Comparison of ENCODE assay signal across 8 cellular contexts in the genomic region with DNA sequence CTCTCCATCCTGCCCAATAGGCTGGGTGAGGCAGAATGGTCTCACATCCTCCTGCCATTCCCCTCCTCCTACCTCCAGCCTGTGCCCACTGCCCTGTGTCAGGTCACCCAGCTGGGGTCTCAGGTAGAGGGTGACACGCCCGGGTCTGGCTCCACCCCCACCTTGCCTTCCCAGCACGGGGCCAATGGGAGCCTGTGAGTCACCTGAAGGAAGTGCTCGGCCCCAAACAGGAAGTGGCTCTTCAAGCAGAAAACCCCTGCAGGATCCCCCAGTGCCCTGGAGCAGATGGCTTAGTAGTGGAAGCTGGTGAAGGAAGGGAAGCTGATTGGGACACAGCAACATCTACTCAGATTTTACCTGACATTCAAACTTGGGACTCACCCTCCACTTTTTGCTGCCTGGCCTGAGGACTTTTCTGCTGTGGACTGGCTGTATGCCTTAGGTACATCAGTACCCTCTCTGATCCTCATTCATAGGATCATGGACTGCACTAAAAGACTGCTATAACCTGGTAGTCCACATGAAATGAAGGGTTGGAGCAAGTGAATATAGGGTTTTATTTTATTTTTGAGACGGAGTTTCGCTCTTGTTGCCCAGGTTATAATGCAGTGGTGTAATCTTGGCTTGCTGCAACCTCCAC. TPM values are rescaled to one million over a fixed set of nuclear protein-coding genes. Genes with fewer than 3 reads are reported as not detected.
A peak's percentile ranks its signal among the peaks of the same experiment; 100 is the strongest.
DNase-seq lines count a peak whose midpoint lies in the region; ATAC-seq and TF ChIP-seq lines count a peak whose summit lies in the region.

No MANE protein-coding gene starts in this region.

- no peaks in the 10 kb centered on the region for H3K9me3 ChIP-seq in effector memory CD4-positive, alpha-beta T cell (ENCODE audit: control insufficient read depth, low read length)

- no peaks in the 10 kb centered on the region for H3K9me3 Mint-ChIP-seq in activated B cell treated with CpG ODN at 0.5 μM for 24 hours

- H3K27ac ChIP-seq in HL-60 (replicated peaks) = no peak overlapping the region
- peak overlapping the region; percentile 23 for H3K27ac ChIP-seq in effector memory CD4-positive, alpha-beta T cell (ENCODE audit: insufficient read depth, low read length, poor library complexity, severe bottlenecking)

- intact Hi-C loops in activated B cell treated with CpG ODN at 0.5 μM for 24 hours (cut with micrococcal nuclease) = loop anchor here (5.0 kb wide), 2 partner anchors 35 to 45 kb away; a partner anchor contains a TSS

- H3K4me3 Mint-ChIP-seq in activated B cell treated with CpG ODN at 0.5 μM for 24 hours = peak overlapping the region; percentile 53

- no peaks in the 10 kb centered on the region for H3K27me3 Mint-ChIP-seq in activated B cell treated with CpG ODN at 0.5 μM for 24 hours

- no peaks in the 10 kb centered on the region for H3K36me3 ChIP-seq in effector memory CD4-positive, alpha-beta T cell (ENCODE audit: control insufficient read depth, insufficient read depth, low read length)

- H3K36me3 Mint-ChIP-seq in activated B cell treated with CpG ODN at 0.5 μM for 24 hours (ENCODE audit: low read depth) = no peaks in the 10 kb centered on the region

- POLR2A ChIA-PET in GM10248 (lab: Yijun Ruan, JAX) (no interaction called here), activated B cell treated with CpG ODN at 0.5 μM for 24 hours (lab: Charles Lee) (interaction anchor here (1.1 kb wide), 1 partner anchor 45 kb away, joined by 3 read pairs; no protein-coding TSS in a partner anchor)

- H3K4me1 Mint-ChIP-seq in activated B cell treated with CpG ODN at 0.5 μM for 24 hours = peaks cover 13% of the 10 kb centered on the region

- no peak overlapping the region for H3K4me3 ChIP-seq in HL-60 (replicated peaks; ENCODE audit: insufficient read depth, low read length)
- H3K4me3 ChIP-seq in effector memory CD4-positive, alpha-beta T cell (ENCODE audit: insufficient read depth, low read depth, low read length, poor library complexity, severe bottlenecking) = peak overlapping the region; percentile 7

- peak; percentile 64 for DNase-seq in GM10248 (ENCODE audit: extremely low spot score)
- DNase-seq in HL-60 (ENCODE audit: low read depth in 1 of 2, low spot score in 1 of 2) = peak; percentile 47 to 60
- peak; percentile 27 for DNase-seq in activated B cell treated with CpG ODN at 0.5 μM for 24 hours
- peak; percentile 41 to 47 (median 47) for DNase-seq in effector memory CD4-positive, alpha-beta T cell
- peak; percentile 15 to 46 for DNase-seq in stimulated activated CD8-positive, alpha-beta memory T cell treated with anti-CD3 and anti-CD28 coated beads, Interleukin-4, amount 100 ng/mL, for 1 hour (ENCODE audit: low read depth in 2 of 2, low spot score in 1 of 2)
- no peak for DNase-seq in HuH-7.5 (ENCODE audit: low spot score)

- H3K4me1 ChIP-seq in effector memory CD4-positive, alpha-beta T cell (ENCODE audit: control insufficient read depth, insufficient read depth, low read length, poor library complexity, severe bottlenecking) = peaks cover 15% of the 10 kb centered on the region

- CTCF ChIA-PET in GM10248 (lab: Yijun Ruan, JAX) (interaction anchor here (2.0 kb wide), 1 partner anchor 46 kb away, joined by 5 read pairs; no protein-coding TSS in a partner anchor), activated B cell treated with CpG ODN at 0.5 μM for 24 hours (lab: Charles Lee) (interaction anchor here (0.6 kb wide), 1 partner anchor 46 kb away, joined by 3 read pairs; no protein-coding TSS in a partner anchor)

- ATAC-seq in activated B cell treated with CpG ODN at 0.5 μM for 24 hours (ENCODE audit: low read depth) = peak; percentile 94
- no peak for ATAC-seq in GM19452 (IDR thresholded peaks at IDR 0.05; ENCODE audit: unreplicated experiment)
- ATAC-seq in HG02870 (IDR thresholded peaks at IDR 0.05; ENCODE audit: unreplicated experiment) = no peak

- TF ChIP-seq CTCF in GM10248 (IDR thresholded peaks at IDR 0.05; ENCODE audit: control extremely low read depth, extremely low read depth, low read depth, missing control alignments) (no peak), HL-60 (IDR thresholded peaks at IDR 0.05; ENCODE audit: insufficient read depth, low read length) (no peak), activated B cell treated with CpG ODN at 0.5 μM for 24 hours (IDR thresholded peaks at IDR 0.05) (no peak)

- no peak overlapping the region for H3K27ac Mint-ChIP-seq in activated B cell treated with CpG ODN at 0.5 μM for 24 hours

- H3K27me3 ChIP-seq in HL-60 (ENCODE audit: insufficient read depth, poor library complexity, severe bottlenecking) = no peaks in the 10 kb centered on the region
- no peaks in the 10 kb centered on the region for H3K27me3 ChIP-seq in effector memory CD4-positive, alpha-beta T cell (replicated peaks; ENCODE audit: control insufficient read depth, insufficient read depth, low read length, poor library complexity, severe bottlenecking)

RNA-seq across cellular contexts. Expression of a gene that starts 33.4 kb away (rescaled TPM):
- total RNA-seq in activated B cell treated with CpG ODN at 0.5 μM for 24 hours = 22.2 and 23.9 TPM in 2 replicates

RNA-seq across cellular contexts. Expression of a gene that starts 59.3 kb away (rescaled TPM):
- total RNA-seq in activated B cell treated with CpG ODN at 0.5 μM for 24 hours = 0.11 and 0.49 TPM in 2 replicates
